In genomic region chr15:65338366-65338765, GRCh38 we compare ENCODE assay signal across 17 cellular contexts. TPM values are rescaled to one million over a fixed set of nuclear protein-coding genes. Genes with fewer than 3 reads are reported as not detected.
A peak's percentile ranks its signal among the peaks of the same experiment; 100 is the strongest.
DNase-seq lines count a peak whose midpoint lies in the region; ATAC-seq and TF ChIP-seq lines count a peak whose summit lies in the region.
"Had no signal": no experiment of that assay in that cellular context is flagged by ENCODE, and none has a peak within 500 bp of the region (broad histone marks: within the 10 kb centered on the region; RNA-seq: fewer than 3 reads in every experiment).

No MANE protein-coding gene starts in this region.

- H3K27ac ChIP-seq in WERI-Rb-1: peak overlapping the region; percentile 68
- H3K27ac ChIP-seq: foreskin keratinocyte had no signal

- H3K9me3 Mint-ChIP-seq in nephron progenitor cell: no peaks in the 10 kb centered on the region
- H3K9me3 Mint-ChIP-seq in activated naive CD4-positive, alpha-beta T cell treated with anti-CD3 and anti-CD28 coated beads, Interleukin-2, amount 50 U/mL, for 72 hours: no peaks in the 10 kb centered on the region
- H3K9me3 Mint-ChIP-seq: activated naive CD4-positive, alpha-beta T cell treated with anti-CD3 and anti-CD28 coated beads, Interleukin-2, amount 10 ng/mL, durations not matched to agents 7 days and 5 days; stimulated activated effector memory CD8-positive, alpha-beta T cell treated with anti-CD3 and anti-CD28 coated beads, Interleukin-12 subunit alpha, Interleukin-12 subunit beta, amount 100 ng/mL, for 72 hours had no signal

- peaks cover 12% of the 10 kb centered on the region for H3K36me3 Mint-ChIP-seq in nephron progenitor cell (ENCODE audit: low read depth)
- H3K36me3 Mint-ChIP-seq in activated naive CD4-positive, alpha-beta T cell treated with anti-CD3 and anti-CD28 coated beads, Interleukin-2, amount 50 U/mL, for 72 hours: no peaks in the 10 kb centered on the region
- H3K36me3 Mint-ChIP-seq: activated naive CD4-positive, alpha-beta T cell treated with anti-CD3 and anti-CD28 coated beads, Interleukin-2, amount 10 ng/mL, durations not matched to agents 7 days and 5 days; stimulated activated effector memory CD8-positive, alpha-beta T cell treated with anti-CD3 and anti-CD28 coated beads, Interleukin-12 subunit alpha, Interleukin-12 subunit beta, amount 100 ng/mL, for 72 hours had no signal

- H3K27me3 ChIP-seq in WERI-Rb-1 (ENCODE audit: insufficient read depth, low read depth, severe bottlenecking): no peaks in the 10 kb centered on the region

- peaks cover 7% of the 10 kb centered on the region for H3K27me3 Mint-ChIP-seq in nephron progenitor cell (ENCODE audit: low read depth, poor library complexity)

- no peaks in the 10 kb centered on the region for H3K9me3 ChIP-seq in WERI-Rb-1 (ENCODE audit: severe bottlenecking)

- H3K27ac Mint-ChIP-seq in nephron progenitor cell: no peak overlapping the region
- H3K27ac Mint-ChIP-seq in activated naive CD4-positive, alpha-beta T cell treated with anti-CD3 and anti-CD28 coated beads, Interleukin-2, amount 50 U/mL, for 72 hours: peak overlapping the region in 1 of 2 donors; percentile 14
- H3K27ac Mint-ChIP-seq: activated naive CD4-positive, alpha-beta T cell treated with anti-CD3 and anti-CD28 coated beads, Interleukin-2, amount 10 ng/mL, durations not matched to agents 7 days and 5 days; stimulated activated effector memory CD8-positive, alpha-beta T cell treated with anti-CD3 and anti-CD28 coated beads, Interleukin-12 subunit alpha, Interleukin-12 subunit beta, amount 100 ng/mL, for 72 hours had no signal

- ATAC-seq in activated naive CD4-positive, alpha-beta T cell treated with anti-CD3 and anti-CD28 coated beads, Interleukin-2, amount 50 U/mL, for 72 hours: no peak
- ATAC-seq: foreskin keratinocyte; stimulated activated effector memory CD8-positive, alpha-beta T cell treated with anti-CD3 and anti-CD28 coated beads, Interleukin-12 subunit alpha, Interleukin-12 subunit beta, amount 100 ng/mL, for 72 hours had no signal

- TF ChIP-seq CTCF in WERI-Rb-1 (IDR thresholded peaks at IDR 0.05; ENCODE audit: low read depth, low read length) (no peak), nephron progenitor cell (IDR thresholded peaks at IDR 0.05) (no peak)

- H3K4me1 Mint-ChIP-seq in nephron progenitor cell: peaks cover 92% of the 10 kb centered on the region

- H3K36me3 ChIP-seq in WERI-Rb-1: no peaks in the 10 kb centered on the region

- H3K4me3 Mint-ChIP-seq in nephron progenitor cell: peak overlapping the region; percentile 33
- H3K4me3 Mint-ChIP-seq: activated naive CD4-positive, alpha-beta T cell treated with anti-CD3 and anti-CD28 coated beads, Interleukin-2, amount 10 ng/mL, durations not matched to agents 7 days and 5 days; stimulated activated effector memory CD8-positive, alpha-beta T cell treated with anti-CD3 and anti-CD28 coated beads, Interleukin-12 subunit alpha, Interleukin-12 subunit beta, amount 100 ng/mL, for 72 hours had no signal

- no peak overlapping the region for H3K4me3 ChIP-seq in WERI-Rb-1 (ENCODE audit: low read depth, low read length)

- DNase-seq in NCI-H1417 (lab: John Stamatoyannopoulos, UW): peak; percentile 46 to 70 (median 68)
- no peak for DNase-seq in NCI-H1417 treated with DMSO at 0.1 percent for 48 hours (lab: John Stamatoyannopoulos, UW)
- DNase-seq in NCI-H146 (lab: John Stamatoyannopoulos, UW): peak; percentile 75
- DNase-seq in WERI-Rb-1: no peak
- DNase-seq in nephron progenitor cell: no peak
- DNase-seq in effector CD4-positive, alpha-beta T cell: no peak
- DNase-seq in activated naive CD4-positive, alpha-beta T cell treated with anti-CD3 and anti-CD28 coated beads, Interleukin-2, amount 50 U/mL, for 72 hours (ENCODE audit: low spot score in 2 of 2): no peak
- no peak for DNase-seq in cerebellar nuclear complex (lab: John Stamatoyannopoulos, UW)
- DNase-seq: 8988T; activated CD4-positive, alpha-beta T cell treated with anti-CD3 and anti-CD28 coated beads, Interleukin-2, amount 50 U/mL, for 48 hours; activated naive CD4-positive, alpha-beta T cell treated with anti-CD3 and anti-CD28 coated beads, Interleukin-2, amount 10 ng/mL, durations not matched to agents 7 days and 5 days; foreskin keratinocyte; kidney glomerular epithelial cell; NK-92 treated with Interleukin-12 subunit alpha and Interleukin-12 subunit beta, amount 100 ng/mL, for 24 hours had no signal

RNA-seq across cellular contexts. Expression of gene RNU5B-1, which starts 33.9 kb away (rescaled TPM):
- total RNA-seq in activated naive CD4-positive, alpha-beta T cell treated with anti-CD3 and anti-CD28 coated beads, Interleukin-2, amount 50 U/mL, for 72 hours: not detected
- total RNA-seq: foreskin keratinocyte had no signal

RNA-seq across cellular contexts. Expression of gene IGDCC3, which starts 39.4 kb away (rescaled TPM):
- total RNA-seq in activated naive CD4-positive, alpha-beta T cell treated with anti-CD3 and anti-CD28 coated beads, Interleukin-2, amount 50 U/mL, for 72 hours: not detected
- total RNA-seq: foreskin keratinocyte, mesenteric fat pad had no signal

RNA-seq across cellular contexts. Expression of gene RNU5A-1, which starts 42.5 kb away (rescaled TPM):
- total RNA-seq in activated naive CD4-positive, alpha-beta T cell treated with anti-CD3 and anti-CD28 coated beads, Interleukin-2, amount 50 U/mL, for 72 hours: not detected
- total RNA-seq: astrocyte, foreskin keratinocyte, mesenteric fat pad had no signal

RNA-seq across cellular contexts. Expression of gene PARP16, which starts 51.7 kb away (rescaled TPM):
- total RNA-seq in activated naive CD4-positive, alpha-beta T cell treated with anti-CD3 and anti-CD28 coated beads, Interleukin-2, amount 50 U/mL, for 72 hours: 10 to 100 TPM; 12.1 to 24.7 TPM

Comparison
In these comparisons a context has a peak if more than half of its experiments do, and no peak if none do; other contexts are left out.
1. DNase-seq: peak in NCI-H1417 (3 of 3) and NCI-H146 (single experiment); none in NCI-H1417 treated with DMSO at 0.1 percent for 48 hours (single experiment), WERI-Rb-1 (single experiment), nephron progenitor cell (single experiment), effector CD4-positive, alpha-beta T cell (single experiment), activated naive CD4-positive, alpha-beta T cell treated with anti-CD3 and anti-CD28 coated beads, Interleukin-2, amount 50 U/mL, for 72 hours (0 of 2) and cerebellar nuclear complex (0 of 2).